1 cellular context compared by ENCODE assay signal in the genomic region with DNA sequence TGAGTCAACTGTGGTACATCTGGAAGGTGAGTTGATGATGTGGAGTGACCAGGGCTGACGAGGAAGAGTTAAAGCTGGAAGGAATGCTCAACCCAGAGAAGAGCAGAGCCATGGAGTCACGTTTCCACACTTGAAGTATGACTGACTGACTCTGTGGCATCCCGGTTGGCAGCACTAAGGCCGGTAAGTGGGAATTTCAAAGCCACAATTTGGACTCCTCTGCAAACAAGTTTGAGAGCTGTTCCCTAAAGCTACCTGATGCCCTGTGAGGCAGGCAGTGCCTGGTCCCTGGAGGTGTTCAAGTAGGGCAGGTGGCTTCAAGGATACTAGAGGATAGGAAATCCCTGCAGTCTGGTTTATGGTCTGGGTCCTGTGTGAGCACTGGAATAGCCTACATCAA.
TF ChIP-seq lines count a peak whose summit lies in the region.

No MANE protein-coding gene starts in this region.

TF ChIP-seq in IMR-90, 13 proteins besides CTCF, POLR2A, EP300 and RAD21 (continued from another document):
- TF ChIP-seq MAZ (IDR thresholded peaks at IDR 0.05; ENCODE audit: borderline replicate concordance, low read depth, low read length) (no peak), FOS (IDR thresholded peaks at IDR 0.05; ENCODE audit: low read depth, low read length) (no peak)
TF ChIP-seq in IMR-90: peak in this region for 0.
